ENCODE assay signal across 26 cellular contexts in genomic region chr1:193974286-193974798, GRCh38.
"Had no signal": no experiment of that assay in that cellular context is flagged by ENCODE, and none has a peak within 500 bp of the region (broad histone marks: within the 10 kb centered on the region; RNA-seq: fewer than 3 reads in every experiment).

No MANE protein-coding gene starts in this region.

- H3K4me3 Mint-ChIP-seq: dendritic cell treated with granulocyte-macrophage colony-stimulating factor and Interleukin-4, amounts not matched to agents 40 ng/mL and 50 ng/mL, for 4 days; effector memory CD8-positive, alpha-beta T cell; endodermal cell; immature natural killer cell; mesothelial cell of epicardium; naive thymus-derived CD4-positive, alpha-beta T cell had no signal

- H3K4me3 ChIP-seq: coronary artery, esophagus squamous epithelium, gastroesophageal sphincter, heart left ventricle, hepatocyte, lower lobe of right lung had no signal

- DNase-seq: effector CD8-positive, alpha-beta T cell; effector memory CD8-positive, alpha-beta T cell; endodermal cell; esophagus squamous epithelium; foreskin fibroblast; heart left ventricle; hypothalamus; immature natural killer cell; islet precursor cell; kidney; kidney glomerular epithelial cell; left colon; left ventricle myocardium superior; lower lobe of right lung; mesenchymal stem cell; naive thymus-derived CD4-positive, alpha-beta T cell had no signal

- H3K27ac Mint-ChIP-seq: dendritic cell treated with granulocyte-macrophage colony-stimulating factor and Interleukin-4, amounts not matched to agents 40 ng/mL and 50 ng/mL, for 4 days; effector memory CD8-positive, alpha-beta T cell; endodermal cell; immature natural killer cell; mesothelial cell of epicardium; naive thymus-derived CD4-positive, alpha-beta T cell had no signal

- H3K27me3 ChIP-seq: esophagus squamous epithelium, gastroesophageal sphincter, heart left ventricle, hepatocyte had no signal

- H3K36me3 Mint-ChIP-seq: immature natural killer cell; mesothelial cell of epicardium; naive thymus-derived CD4-positive, alpha-beta T cell had no signal

- H3K4me1 Mint-ChIP-seq: endodermal cell, immature natural killer cell had no signal

- H3K27ac ChIP-seq: coronary artery, esophagus squamous epithelium, gastroesophageal sphincter, heart left ventricle, hepatocyte, lower lobe of right lung had no signal

- H2AFZ ChIP-seq: hepatocyte had no signal

- H3K36me3 ChIP-seq: esophagus squamous epithelium, gastroesophageal sphincter, heart left ventricle, lower lobe of right lung had no signal

- H3K9me3 Mint-ChIP-seq: effector memory CD8-positive, alpha-beta T cell; endodermal cell had no signal

- H3K79me2 ChIP-seq: hepatocyte had no signal

- H3K4me2 ChIP-seq: hepatocyte had no signal

- H3K27me3 Mint-ChIP-seq: dendritic cell treated with granulocyte-macrophage colony-stimulating factor and Interleukin-4, amounts not matched to agents 40 ng/mL and 50 ng/mL, for 4 days; effector memory CD8-positive, alpha-beta T cell; naive thymus-derived CD4-positive, alpha-beta T cell had no signal

- ATAC-seq: effector memory CD8-positive, alpha-beta T cell; esophagus mucosa; gastroesophageal sphincter; heart left ventricle; left colon; left lobe of liver; left ventricle myocardium superior; lower lobe of right lung; naive thymus-derived CD4-positive, alpha-beta T cell had no signal

- H3K9me3 ChIP-seq: esophagus squamous epithelium, gastroesophageal sphincter, heart left ventricle, lower lobe of right lung had no signal

- FAIRE-seq: colon, endometrium, frontal cortex, kidney had no signal

- H3K4me1 ChIP-seq: esophagus squamous epithelium, gastroesophageal sphincter, lower lobe of right lung had no signal
